6 cellular contexts compared by ENCODE assay signal in genomic region chr4:147009875-147010274, GRCh38.
"Had no signal": no experiment of that assay in that cellular context is flagged by ENCODE, and none has a peak within 500 bp of the region (broad histone marks: within the 10 kb centered on the region; RNA-seq: fewer than 3 reads in every experiment).

No MANE protein-coding gene starts in this region.

- H3K4me3 Mint-ChIP-seq: IgD-negative memory B cell had no signal

- ATAC-seq: HepG2, K562 had no signal

- DNase-seq: IMR-90, KBM-7 had no signal

- H3K4me1 Mint-ChIP-seq: IgD-negative memory B cell had no signal

- H3K4me3 ChIP-seq: K562 had no signal

- H3K27ac ChIP-seq: HL-60 had no signal

- H3K36me3 Mint-ChIP-seq: IgD-negative memory B cell had no signal

- H3K9me3 Mint-ChIP-seq: IgD-negative memory B cell had no signal

- H3K27ac Mint-ChIP-seq: IgD-negative memory B cell had no signal
